Comparison of ENCODE assay signal across 8 cellular contexts in genomic region chr2:118032169-118033013, GRCh38. TPM values are rescaled to one million over a fixed set of nuclear protein-coding genes. Genes with fewer than 3 reads are reported as not detected.
DNase-seq lines count a peak whose midpoint lies in the region; ATAC-seq, FAIRE-seq and TF ChIP-seq lines count a peak whose summit lies in the region.

No MANE protein-coding gene starts in this region.

- peaks cover 2% of the 10 kb centered on the region for H3K36me3 Mint-ChIP-seq in activated CD8-positive, alpha-beta T cell treated with anti-CD3 and anti-CD28 coated beads for 36 hours (ENCODE audit: low read depth)

- intact Hi-C loops in activated CD8-positive, alpha-beta T cell treated with anti-CD3 and anti-CD28 coated beads for 36 hours (cut with micrococcal nuclease): no loop called here

- peak; percentile 81 for TF ChIP-seq CTCF in C4-2B (conservative IDR thresholded peaks at IDR 0.05)
- TF ChIP-seq CTCF in activated CD8-positive, alpha-beta T cell treated with anti-CD3 and anti-CD28 coated beads for 36 hours (IDR thresholded peaks at IDR 0.05): peak; percentile 74
- peak; percentile 80 for TF ChIP-seq CTCF in fibroblast of pulmonary artery (IDR thresholded peaks at IDR 0.05; ENCODE audit: low read length, missing control alignments)

- CTCF ChIA-PET in activated CD8-positive, alpha-beta T cell treated with anti-CD3 and anti-CD28 coated beads for 36 hours (lab: Charles Lee): interaction anchor here (0.6 to 1.9 kb wide), 46 partner anchors 8 to 823 kb away, joined by 3 to 14 read pairs (median 4); partner anchors contain the start of gene DDX18

- POLR2A ChIA-PET in activated CD8-positive, alpha-beta T cell treated with anti-CD3 and anti-CD28 coated beads for 36 hours (lab: Charles Lee): no interaction called here

- H3K4me3 ChIP-seq in fibroblast of pulmonary artery (replicated peaks; ENCODE audit: low read depth, low read length): no peak overlapping the region

- peak; percentile 82 for FAIRE-seq in GM18507 (lab: Jason Lieb, UNC)

- H3K27ac Mint-ChIP-seq in activated CD8-positive, alpha-beta T cell treated with anti-CD3 and anti-CD28 coated beads for 36 hours: no peak overlapping the region

- no peak overlapping the region for H3K4me3 Mint-ChIP-seq in activated CD8-positive, alpha-beta T cell treated with anti-CD3 and anti-CD28 coated beads for 36 hours

- ATAC-seq in HG02884 (IDR thresholded peaks at IDR 0.05; ENCODE audit: unreplicated experiment): peak; percentile 98
- peak; percentile 88 for ATAC-seq in activated CD8-positive, alpha-beta T cell treated with anti-CD3 and anti-CD28 coated beads for 36 hours

- H3K9me3 Mint-ChIP-seq in activated CD8-positive, alpha-beta T cell treated with anti-CD3 and anti-CD28 coated beads for 36 hours: peaks cover 6% of the 10 kb centered on the region

- no peak for DNase-seq in GM18507 (ENCODE audit: extremely low spot score, insufficient read length, low read depth)
- peak; percentile 9 for DNase-seq in NCI-H2029 treated with DMSO at 0.1 percent for 48 hours (lab: John Stamatoyannopoulos, UW)
- DNase-seq in activated CD8-positive, alpha-beta T cell treated with anti-CD3 and anti-CD28 coated beads for 36 hours: peak; percentile 70
- DNase-seq in fibroblast of pulmonary artery (ENCODE audit: low read depth): peak; percentile 53
- DNase-seq in pons (ENCODE audit: low spot score): peak; percentile 53
- no peak for DNase-seq in ureter (ENCODE audit: low spot score)

- H3K4me1 Mint-ChIP-seq in activated CD8-positive, alpha-beta T cell treated with anti-CD3 and anti-CD28 coated beads for 36 hours (ENCODE audit: low read depth): no peaks in the 10 kb centered on the region

- no peak overlapping the region for H3K27ac ChIP-seq in C4-2B

- H3K27me3 Mint-ChIP-seq in activated CD8-positive, alpha-beta T cell treated with anti-CD3 and anti-CD28 coated beads for 36 hours: peaks cover 27% of the 10 kb centered on the region

RNA-seq across cellular contexts. Expression of gene CCDC93, which starts 18.5 kb away (rescaled TPM):
- 10 to 100 TPM; 24.5 to 25.4 TPM for total RNA-seq in activated CD8-positive, alpha-beta T cell treated with anti-CD3 and anti-CD28 coated beads for 36 hours
- total RNA-seq in ureter: 36.4 TPM

RNA-seq across cellular contexts. Expression of gene INSIG2, which starts 55.9 kb away (rescaled TPM):
- total RNA-seq in activated CD8-positive, alpha-beta T cell treated with anti-CD3 and anti-CD28 coated beads for 36 hours: 100 to 1,000 TPM in 1 of 2 experiments, 10 to 100 TPM in 1; 87.2 to 104 TPM
- total RNA-seq in ureter: 14.3 TPM

Comparison
In these comparisons a context has a peak if more than half of its experiments do, and no peak if none do; other contexts are left out.
1. DNase-seq: peak in NCI-H2029 treated with DMSO at 0.1 percent for 48 hours (single experiment), activated CD8-positive, alpha-beta T cell treated with anti-CD3 and anti-CD28 coated beads for 36 hours (single experiment), fibroblast of pulmonary artery (single experiment) and pons (single experiment); none in GM18507 (single experiment) and ureter (single experiment).
2. Peak in every context shown above with its lines, with median percentiles within 50 percentile points of each other: CTCF ChIP-seq.